In genomic region chr16:16075463-16076399, GRCh38 we compare ENCODE assay signal across 8 cellular contexts.
DNase-seq lines count a peak whose midpoint lies in the region; ATAC-seq and TF ChIP-seq lines count a peak whose summit lies in the region.

No MANE protein-coding gene starts in this region.

- POLR2A ChIA-PET in WTC11 (lab: Charles Lee), result no interaction called here

- peaks cover 2% of the 10 kb centered on the region; the same call in 1 of the 2 replicates for H3K36me3 ChIP-seq in SJCRH30

- ATAC-seq in WTC11 (no peak), left ventricle myocardium superior (peak; percentile 22), sciatic nerve (peak; percentile 72), GM21447 (IDR thresholded peaks at IDR 0.05; ENCODE audit: unreplicated experiment) (no peak), GM21529 (IDR thresholded peaks at IDR 0.05; ENCODE audit: unreplicated experiment) (no peak)

- H3K4me3 Mint-ChIP-seq in WTC11, result no peak overlapping the region

- H3K4me3 ChIP-seq in SJCRH30, result no peak overlapping the region

- DNase-seq in GF-D8 (lab: John Stamatoyannopoulos, UW) (peak; percentile 97), WTC11 (ENCODE audit: low spot score) (no peak), left ventricle myocardium superior (peak; percentile 49), sciatic nerve (ENCODE audit: low spot score) (no peak), SJCRH30 (no peak), NCI-H1417 treated with DMSO at 0.1 percent for 48 hours (lab: John Stamatoyannopoulos, UW) (no peak)

- no peaks in the 10 kb centered on the region for H3K27me3 ChIP-seq in SJCRH30

- H3K4me1 ChIP-seq in SJCRH30, result peaks cover 30% of the 10 kb centered on the region

- no peaks in the 10 kb centered on the region for H3K27me3 Mint-ChIP-seq in WTC11 (ENCODE audit: low read depth)

- no peaks in the 10 kb centered on the region for H3K9me3 ChIP-seq in SJCRH30 (replicated peaks)

- no peak for TF ChIP-seq CTCF in WTC11 (IDR thresholded peaks at IDR 0.05)

- H3K9me3 Mint-ChIP-seq in WTC11, result no peaks in the 10 kb centered on the region

- intact Hi-C loops in left ventricle myocardium superior (cut with micrococcal nuclease) (no loop called here), sciatic nerve (cut with DNase I) (no loop called here)

- no peak overlapping the region for H3K27ac ChIP-seq in SJCRH30

- H3K36me3 Mint-ChIP-seq in WTC11, result peaks cover 59% of the 10 kb centered on the region

- H3K4me1 Mint-ChIP-seq in WTC11, result peaks cover 18% of the 10 kb centered on the region

- peak overlapping the region; percentile 89 for H3K27ac Mint-ChIP-seq in WTC11

- CTCF ChIA-PET in WTC11 (lab: Charles Lee), result interaction anchor here (0.7 to 2.2 kb wide), 5 partner anchors 20 to 298 kb away, joined by 3 to 7 read pairs (median 3); no protein-coding TSS in a partner anchor

TF ChIP-seq in WTC11, 78 proteins besides CTCF, POLR2A, EP300 and RAD21:
- TF ChIP-seq ELF4 (CRISPR knock-in tag; IDR thresholded peaks at IDR 0.05; ENCODE audit: low read depth), result no peak
- TF ChIP-seq ZNF416 (CRISPR knock-in tag; IDR thresholded peaks at IDR 0.05), result no peak
- TF ChIP-seq GRHL2 (CRISPR knock-in tag; IDR thresholded peaks at IDR 0.05; ENCODE audit: insufficient replicate concordance, severe bottlenecking), result no peak
- TF ChIP-seq, protein P1, sequence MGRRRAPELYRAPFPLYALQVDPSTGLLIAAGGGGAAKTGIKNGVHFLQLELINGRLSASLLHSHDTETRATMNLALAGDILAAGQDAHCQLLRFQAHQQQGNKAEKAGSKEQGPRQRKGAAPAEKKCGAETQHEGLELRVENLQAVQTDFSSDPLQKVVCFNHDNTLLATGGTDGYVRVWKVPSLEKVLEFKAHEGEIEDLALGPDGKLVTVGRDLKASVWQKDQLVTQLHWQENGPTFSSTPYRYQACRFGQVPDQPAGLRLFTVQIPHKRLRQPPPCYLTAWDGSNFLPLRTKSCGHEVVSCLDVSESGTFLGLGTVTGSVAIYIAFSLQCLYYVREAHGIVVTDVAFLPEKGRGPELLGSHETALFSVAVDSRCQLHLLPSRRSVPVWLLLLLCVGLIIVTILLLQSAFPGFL (CRISPR knock-in tag; IDR thresholded peaks at IDR 0.05; ENCODE audit: borderline replicate concordance), result no peak
- no peak for TF ChIP-seq ZNF121 (CRISPR knock-in tag; IDR thresholded peaks at IDR 0.05)
- TF ChIP-seq TCF7 (CRISPR knock-in tag; IDR thresholded peaks at IDR 0.05; ENCODE audit: low read depth), result no peak
- TF ChIP-seq, protein P2, sequence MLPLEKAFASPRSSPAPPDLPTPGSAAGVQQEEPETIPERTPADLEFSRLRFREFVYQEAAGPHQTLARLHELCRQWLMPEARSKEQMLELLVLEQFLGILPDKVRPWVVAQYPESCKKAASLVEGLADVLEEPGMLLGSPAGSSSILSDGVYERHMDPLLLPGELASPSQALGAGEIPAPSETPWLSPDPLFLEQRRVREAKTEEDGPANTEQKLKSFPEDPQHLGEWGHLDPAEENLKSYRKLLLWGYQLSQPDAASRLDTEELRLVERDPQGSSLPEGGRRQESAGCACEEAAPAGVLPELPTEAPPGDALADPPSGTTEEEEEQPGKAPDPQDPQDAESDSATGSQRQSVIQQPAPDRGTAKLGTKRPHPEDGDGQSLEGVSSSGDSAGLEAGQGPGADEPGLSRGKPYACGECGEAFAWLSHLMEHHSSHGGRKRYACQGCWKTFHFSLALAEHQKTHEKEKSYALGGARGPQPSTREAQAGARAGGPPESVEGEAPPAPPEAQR (CRISPR knock-in tag; IDR thresholded peaks at IDR 0.05), result no peak
- TF ChIP-seq, protein P3, sequence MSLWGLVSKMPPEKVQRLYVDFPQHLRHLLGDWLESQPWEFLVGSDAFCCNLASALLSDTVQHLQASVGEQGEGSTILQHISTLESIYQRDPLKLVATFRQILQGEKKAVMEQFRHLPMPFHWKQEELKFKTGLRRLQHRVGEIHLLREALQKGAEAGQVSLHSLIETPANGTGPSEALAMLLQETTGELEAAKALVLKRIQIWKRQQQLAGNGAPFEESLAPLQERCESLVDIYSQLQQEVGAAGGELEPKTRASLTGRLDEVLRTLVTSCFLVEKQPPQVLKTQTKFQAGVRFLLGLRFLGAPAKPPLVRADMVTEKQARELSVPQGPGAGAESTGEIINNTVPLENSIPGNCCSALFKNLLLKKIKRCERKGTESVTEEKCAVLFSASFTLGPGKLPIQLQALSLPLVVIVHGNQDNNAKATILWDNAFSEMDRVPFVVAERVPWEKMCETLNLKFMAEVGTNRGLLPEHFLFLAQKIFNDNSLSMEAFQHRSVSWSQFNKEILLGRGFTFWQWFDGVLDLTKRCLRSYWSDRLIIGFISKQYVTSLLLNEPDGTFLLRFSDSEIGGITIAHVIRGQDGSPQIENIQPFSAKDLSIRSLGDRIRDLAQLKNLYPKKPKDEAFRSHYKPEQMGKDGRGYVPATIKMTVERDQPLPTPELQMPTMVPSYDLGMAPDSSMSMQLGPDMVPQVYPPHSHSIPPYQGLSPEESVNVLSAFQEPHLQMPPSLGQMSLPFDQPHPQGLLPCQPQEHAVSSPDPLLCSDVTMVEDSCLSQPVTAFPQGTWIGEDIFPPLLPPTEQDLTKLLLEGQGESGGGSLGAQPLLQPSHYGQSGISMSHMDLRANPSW (CRISPR knock-in tag; conservative IDR thresholded peaks at IDR 0.05; ENCODE audit: low read depth), result no peak
- TF ChIP-seq, protein P4, sequence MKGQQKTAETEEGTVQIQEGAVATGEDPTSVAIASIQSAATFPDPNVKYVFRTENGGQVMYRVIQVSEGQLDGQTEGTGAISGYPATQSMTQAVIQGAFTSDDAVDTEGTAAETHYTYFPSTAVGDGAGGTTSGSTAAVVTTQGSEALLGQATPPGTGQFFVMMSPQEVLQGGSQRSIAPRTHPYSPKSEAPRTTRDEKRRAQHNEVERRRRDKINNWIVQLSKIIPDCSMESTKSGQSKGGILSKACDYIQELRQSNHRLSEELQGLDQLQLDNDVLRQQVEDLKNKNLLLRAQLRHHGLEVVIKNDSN (CRISPR knock-in tag; IDR thresholded peaks at IDR 0.05), result no peak
- no peak for TF ChIP-seq KAT7 (CRISPR knock-in tag; IDR thresholded peaks at IDR 0.05; ENCODE audit: borderline replicate concordance)
- no peak for TF ChIP-seq CBFB (CRISPR knock-in tag; IDR thresholded peaks at IDR 0.05; ENCODE audit: low read depth)
- no peak for TF ChIP-seq RELA (CRISPR knock-in tag; IDR thresholded peaks at IDR 0.05; ENCODE audit: borderline replicate concordance)
- no peak for TF ChIP-seq ZBTB43 (CRISPR knock-in tag; IDR thresholded peaks at IDR 0.05)

Comparison
In these comparisons a context has a peak if more than half of its experiments do, and no peak if none do; other contexts are left out.
1. DNase-seq: peak in GF-D8 (single experiment) and left ventricle myocardium superior (single experiment); none in WTC11 (single experiment), sciatic nerve (single experiment), SJCRH30 (0 of 2) and NCI-H1417 treated with DMSO at 0.1 percent for 48 hours (single experiment).
2. ATAC-seq: peak in left ventricle myocardium superior (single experiment) and sciatic nerve (single experiment); none in WTC11 (single experiment), GM21447 (single experiment) and GM21529 (single experiment).